Comparison of ENCODE assay signal across 8 cellular contexts in genomic region chr12:95218164-95218851, GRCh38. TPM values are rescaled to one million over a fixed set of nuclear protein-coding genes. Genes with fewer than 3 reads are reported as not detected.
DNase-seq lines count a peak whose midpoint lies in the region; ATAC-seq and TF ChIP-seq lines count a peak whose summit lies in the region.

No MANE protein-coding gene starts in this region.

- no peak for TF ChIP-seq POLR2A in tibial nerve (IDR thresholded peaks at IDR 0.05)

- peak overlapping the region; percentile 87 for H3K27ac ChIP-seq in C4-2B
- peak overlapping the region; percentile 93 for H3K27ac ChIP-seq in mesodermal cell (ENCODE audit: low read depth, low read length, severe bottlenecking)
- peak overlapping the region; percentile 94 to 100 (median 98) for H3K27ac ChIP-seq in tibial nerve

- WGBS in mesodermal cell (ENCODE audit: insufficient coverage in 2 of 2), 2 experiments: 0 to 2% methylated on average over 15 to 21 of the region's 29 CpGs
- 0 to 1% methylated on average over 23 to 29 of the region's 29 CpGs for WGBS in tibial nerve, 2 donors

- H3K36me3 ChIP-seq in Loucy (ENCODE audit: insufficient read depth, low read length) (no peaks in the 10 kb centered on the region), mesodermal cell (ENCODE audit: control insufficient read depth, insufficient read depth, low read length) (peaks cover 5% of the 10 kb centered on the region), tibial nerve (no peaks in the 10 kb centered on the region)

- TF ChIP-seq CTCF in C4-2B (conservative IDR thresholded peaks at IDR 0.05) (no peak), Loucy (conservative IDR thresholded peaks at IDR 0.05; ENCODE audit: low read length) (no peak), tibial nerve (IDR thresholded peaks at IDR 0.05) (no peak)

- peaks cover 51% of the 10 kb centered on the region for H4K20me1 ChIP-seq in Loucy (ENCODE audit: insufficient read depth, low read length, poor library complexity, severe bottlenecking)

- DNase-seq in dedifferentiated amniotic fluid mesenchymal stem cell (ENCODE audit: extremely low spot score): peak; percentile 58
- DNase-seq in tibial nerve (ENCODE audit: low spot score in 2 of 2): peak in 1 of 2 donors; percentile 75
- no peak for DNase-seq in NK-92 treated with Interleukin-12 subunit alpha and Interleukin-12 subunit beta, amount 100 ng/mL, for 24 hours (lab: John Stamatoyannopoulos, UW)

- no peaks in the 10 kb centered on the region for H3F3A ChIP-seq in Loucy (ENCODE audit: low read depth)

- H3K9me3 ChIP-seq in Loucy (ENCODE audit: insufficient read depth, low read depth, low read length): no peaks in the 10 kb centered on the region
- H3K9me3 ChIP-seq in mesodermal cell (ENCODE audit: control insufficient read depth, low read length): no peaks in the 10 kb centered on the region
- H3K9me3 ChIP-seq in tibial nerve: no peaks in the 10 kb centered on the region

- no peak for TF ChIP-seq EP300 in tibial nerve (IDR thresholded peaks at IDR 0.05)

- peak; percentile 0 for ATAC-seq in GM19023 (IDR thresholded peaks at IDR 0.05; ENCODE audit: unreplicated experiment)
- ATAC-seq in SK-N-SH treated with all-trans-retinoic acid at 6 μM for 48 hours: peak; percentile 9

- H3K4me1 ChIP-seq in Loucy (ENCODE audit: insufficient read depth, low read length, poor library complexity, severe bottlenecking): peaks cover 49% of the 10 kb centered on the region
- no peaks in the 10 kb centered on the region for H3K4me1 ChIP-seq in mesodermal cell (ENCODE audit: control insufficient read depth, insufficient read depth, low read length, poor library complexity, severe bottlenecking)
- peaks cover 0 to 57% (median 8%) of the 10 kb centered on the region in 4 donors for H3K4me1 ChIP-seq in tibial nerve

- peaks cover 68% of the 10 kb centered on the region for H3K79me2 ChIP-seq in Loucy (ENCODE audit: insufficient read depth, low read length)

- H3K27me3 ChIP-seq in Loucy (ENCODE audit: insufficient read depth, low read length, poor library complexity, severe bottlenecking) (no peaks in the 10 kb centered on the region), tibial nerve (no peaks in the 10 kb centered on the region)

- peak overlapping the region; percentile 85 for H2AFZ ChIP-seq in Loucy (ENCODE audit: low read length)

- H3K4me2 ChIP-seq in Loucy (ENCODE audit: low read depth, low read length, poor library complexity, severe bottlenecking): peak overlapping the region; percentile 91

- H3K9ac ChIP-seq in Loucy (ENCODE audit: low read depth, low read length, poor library complexity, severe bottlenecking): peak overlapping the region; percentile 86

- no peaks in the 10 kb centered on the region for H3K9me2 ChIP-seq in Loucy (replicated peaks; ENCODE audit: low read depth, low read length)

- peak overlapping the region; percentile 92 for H3K4me3 ChIP-seq in Loucy (ENCODE audit: low read length, poor library complexity, severe bottlenecking)
- H3K4me3 ChIP-seq in mesodermal cell (ENCODE audit: extremely low read depth, insufficient read depth, low read length, poor library complexity, severe bottlenecking): peak overlapping the region; percentile 85
- H3K4me3 ChIP-seq in tibial nerve: peak overlapping the region; percentile 73 to 98 (median 87)

TF ChIP-seq in SK-N-SH treated with all-trans-retinoic acid at 6 μM for 48 hours, 23 proteins besides CTCF, POLR2A, EP300 and RAD21:
- TF ChIP-seq CSDC2 (CRISPR knock-in tag; IDR thresholded peaks at IDR 0.05) (no peak), ISL1 (CRISPR knock-in tag; IDR thresholded peaks at IDR 0.05) (0 out of 2 replicates have a peak, but pooled peaks have one; percentile 16)
TF ChIP-seq in SK-N-SH treated with all-trans-retinoic acid at 6 μM for 48 hours: peak in this region for 1.

RNA-seq across cellular contexts. Expression of gene VEZT, which starts 0.7 kb away (rescaled TPM):
- 52.9 TPM for polyA plus RNA-seq in mesodermal cell (2013, experiment 1 of 2)
- 53.5 TPM for polyA plus RNA-seq in mesodermal cell (2013, experiment 2 of 2)
- 100 to 1,000 TPM in 1 of 4 donors, 10 to 100 TPM in 3; 60.5 to 110 (median 73.5) TPM for total RNA-seq in tibial nerve

RNA-seq across cellular contexts. Expression of gene FGD6, which starts 1.0 kb away (rescaled TPM):
- polyA plus RNA-seq in mesodermal cell (2013, experiment 1 of 2): 17.7 TPM
- 19.0 TPM for polyA plus RNA-seq in mesodermal cell (2013, experiment 2 of 2)
- 10 to 100 TPM in 3 of 4 donors, 1 to 10 TPM in 1; 9.2 to 13.4 (median 11.7) TPM for total RNA-seq in tibial nerve
